Comparison of ENCODE assay signal across 17 cellular contexts in genomic region chr10:35443858-35444257, GRCh38.
"Had no signal": no experiment of that assay in that cellular context is flagged by ENCODE, and none has a peak within 500 bp of the region (broad histone marks: within the 10 kb centered on the region; RNA-seq: fewer than 3 reads in every experiment).

No MANE protein-coding gene starts in this region.

- H3K4me3 Mint-ChIP-seq: activated B cell treated with CpG ODN at 0.5 μM for 24 hours; activated CD4-positive, alpha-beta T cell treated with anti-CD3 and anti-CD28 coated beads, Interleukin-2, amount 10 ng/mL, durations not matched to agents 7 days and 5 days; activated naive CD4-positive, alpha-beta T cell treated with anti-CD3 and anti-CD28 coated beads, Interleukin-2, amount 10 ng/mL, durations not matched to agents 7 days and 5 days; T-helper 2 cell treated with Interferon-gamma antibody and Interleukin-4, amounts not matched to agents 5 μg/mL and 100 μg/mL, for 36 hours had no signal

- H3K27me3 ChIP-seq: gastroesophageal sphincter, heart left ventricle, left lung, tibial artery had no signal

- ATAC-seq: esophagus mucosa; gastroesophageal sphincter; heart left ventricle; left lung; stimulated activated naive CD8-positive, alpha-beta T cell treated with anti-CD3 and anti-CD28 coated beads, Interleukin-15, Interleukin-2, amounts not matched to agents 100 U/mL and 50 U/mL, for 24 hours had no signal

- H3K27me3 Mint-ChIP-seq: activated B cell treated with CpG ODN at 0.5 μM for 24 hours; activated CD4-positive, alpha-beta T cell treated with anti-CD3 and anti-CD28 coated beads, Interleukin-2, amount 10 ng/mL, durations not matched to agents 7 days and 5 days; activated naive CD4-positive, alpha-beta T cell treated with anti-CD3 and anti-CD28 coated beads, Interleukin-2, amount 10 ng/mL, durations not matched to agents 7 days and 5 days had no signal

- DNase-seq: activated B cell treated with CpG ODN at 0.5 μM for 24 hours; activated CD4-positive, alpha-beta T cell treated with anti-CD3 and anti-CD28 coated beads, Interleukin-2, amount 10 ng/mL, durations not matched to agents 7 days and 5 days; activated naive CD4-positive, alpha-beta T cell treated with anti-CD3 and anti-CD28 coated beads, Interleukin-2, amount 10 ng/mL, durations not matched to agents 7 days and 5 days; cerebellar nuclear complex; cortex of kidney; heart left ventricle; left lung; mammary epithelial cell; retina; stimulated activated CD4-positive, alpha-beta T cell treated with anti-CD3 and anti-CD28 coated beads, Interleukin-2, amount 100 ng/mL, for 24 hours; stimulated activated naive CD8-positive, alpha-beta T cell treated with anti-CD3 and anti-CD28 coated beads, Interleukin-15, Interleukin-2, amounts not matched to agents 100 U/mL and 50 U/mL, for 24 hours; substantia nigra; SW 1271; tibial artery had no signal

- H3K27ac Mint-ChIP-seq: activated B cell treated with CpG ODN at 0.5 μM for 24 hours; activated CD4-positive, alpha-beta T cell treated with anti-CD3 and anti-CD28 coated beads, Interleukin-2, amount 10 ng/mL, durations not matched to agents 7 days and 5 days; activated naive CD4-positive, alpha-beta T cell treated with anti-CD3 and anti-CD28 coated beads, Interleukin-2, amount 10 ng/mL, durations not matched to agents 7 days and 5 days; T-helper 2 cell treated with Interferon-gamma antibody and Interleukin-4, amounts not matched to agents 5 μg/mL and 100 μg/mL, for 36 hours had no signal

- H3K27ac ChIP-seq: gastroesophageal sphincter, left lung, tibial artery had no signal
